In the genomic region with DNA sequence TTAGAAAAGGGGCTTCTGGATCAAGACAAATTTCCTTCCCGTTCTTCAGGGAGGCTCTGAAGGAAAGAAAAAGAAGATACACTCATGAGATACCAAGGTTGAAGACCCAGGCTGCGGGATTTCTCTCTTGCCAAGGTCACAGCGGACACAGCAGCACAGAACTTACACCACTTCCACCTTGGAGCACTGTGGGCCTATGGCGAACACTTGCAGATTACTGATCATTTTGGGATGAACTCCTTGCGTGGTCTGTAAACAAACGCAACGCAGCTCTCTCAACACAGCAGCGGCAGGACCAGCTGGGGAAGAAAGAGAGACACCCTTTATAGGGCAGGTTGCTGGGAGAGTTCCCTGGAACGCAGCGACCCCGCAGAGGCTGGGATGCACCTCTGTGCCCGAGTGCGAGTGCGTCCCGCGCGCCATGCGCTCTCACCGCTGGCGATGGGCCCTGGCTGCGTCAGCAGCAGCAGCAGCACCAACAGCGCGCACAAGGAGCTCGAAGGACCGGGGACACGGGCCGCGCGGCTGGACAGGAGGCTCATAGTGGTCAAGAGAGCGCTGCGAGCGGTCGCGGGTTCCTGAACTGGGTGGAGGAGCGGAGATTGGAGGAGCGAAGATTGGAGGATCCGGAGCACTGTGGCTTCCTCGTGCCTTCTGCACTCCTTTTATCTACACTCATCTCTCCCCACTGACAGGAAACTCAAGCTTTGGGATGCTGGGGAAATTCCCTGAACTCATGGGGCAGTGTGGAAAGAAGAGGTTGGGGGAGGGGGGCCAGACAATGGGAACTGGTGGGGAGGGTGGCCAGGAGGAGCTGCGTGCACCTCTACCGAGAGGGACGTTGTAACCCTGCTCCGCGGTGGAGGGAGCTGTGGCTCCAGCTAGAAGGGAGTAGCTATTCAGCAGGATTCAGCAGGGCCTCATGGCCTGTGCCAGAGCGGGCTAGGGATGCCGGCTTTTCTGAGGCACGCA, we compare ENCODE assay signal across 11 cellular contexts. TPM values are rescaled to one million over a fixed set of nuclear protein-coding genes. Genes with fewer than 3 reads are reported as not detected.
A peak's percentile ranks its signal among the peaks of the same experiment; 100 is the strongest.
DNase-seq lines count a peak whose midpoint lies in the region; ATAC-seq and TF ChIP-seq lines count a peak whose summit lies in the region.
"Had no signal": no experiment of that assay in that cellular context is flagged by ENCODE, and none has a peak within 500 bp of the region (broad histone marks: within the 10 kb centered on the region; RNA-seq: fewer than 3 reads in every experiment).

A gene (minus strand): TSS at position 638 of the 972 bp plus-strand sequence. CDS start 96 bp downstream, at position 542.

- POLR2A ChIA-PET in naive thymus-derived CD8-positive, alpha-beta T cell (lab: Charles Lee), result no interaction called here

- DNase-seq in EH (ENCODE audit: low read depth) (peak; percentile 39), body of pancreas (peak; percentile 20 to 37 (median 30)), left ventricle myocardium superior (peak; percentile 46), osteocyte (ENCODE audit: extremely low spot score, unreplicated experiment) (no peak), NK-92 (lab: John Stamatoyannopoulos, UW; ENCODE audit: unreplicated experiment) (no peak), T-helper 9 cell (no peak), DMS114 treated with DMSO at 0.1 percent for 48 hours (lab: John Stamatoyannopoulos, UW; ENCODE audit: unreplicated experiment) (no peak)
- DNase-seq in naive thymus-derived CD8-positive, alpha-beta T cell, result no peak
- DNase-seq: DND-41, NCI-H2081 treated with DMSO at 0.1 percent for 48 hours had no signal

- H3K4me1 ChIP-seq in body of pancreas, result peaks cover 9% of the 10 kb centered on the region

- intact Hi-C loops in body of pancreas (cut with DNase I) (no loop called here), left ventricle myocardium superior (cut with micrococcal nuclease) (no loop called here)

- peak within 1 kb of the TSS; percentile 69 for H3K4me3 Mint-ChIP-seq in osteocyte (ENCODE audit: unreplicated experiment)
- no peak within 1 kb of the TSS for H3K4me3 Mint-ChIP-seq in naive thymus-derived CD8-positive, alpha-beta T cell

- TF ChIP-seq CTCF in body of pancreas (IDR thresholded peaks at IDR 0.05) (no peak), osteocyte (IDR thresholded peaks at IDR 0.05) (peak; percentile 27)

- no peak within 1 kb of the TSS for H3K4me3 ChIP-seq in body of pancreas

- H3K9me3 ChIP-seq in body of pancreas, result no peaks in the 10 kb centered on the region

- no peak for TF ChIP-seq POLR2A in body of pancreas (IDR thresholded peaks at IDR 0.05)

- no peaks in the 10 kb centered on the region for H3K27me3 ChIP-seq in body of pancreas

- no peak within 1 kb of the TSS for H3K27ac Mint-ChIP-seq in osteocyte (ENCODE audit: unreplicated experiment)
- peak within 1 kb of the TSS in 1 of 10 donors; percentile 59 for H3K27ac Mint-ChIP-seq in naive thymus-derived CD8-positive, alpha-beta T cell

- peaks cover 12% of the 10 kb centered on the region for H3K4me1 Mint-ChIP-seq in osteocyte (ENCODE audit: unreplicated experiment)
- peaks cover 0 to 4% (median 2%) of the 10 kb centered on the region in 4 donors for H3K4me1 Mint-ChIP-seq in naive thymus-derived CD8-positive, alpha-beta T cell

- peaks cover 5% of the 10 kb centered on the region for H3K9me3 Mint-ChIP-seq in osteocyte (ENCODE audit: unreplicated experiment)
- peaks cover 0 to 5% (median 0%) of the 10 kb centered on the region in 9 donors for H3K9me3 Mint-ChIP-seq in naive thymus-derived CD8-positive, alpha-beta T cell

- peaks cover 40% of the 10 kb centered on the region for H3K27me3 Mint-ChIP-seq in osteocyte (ENCODE audit: unreplicated experiment)
- peaks cover 5 to 18% (median 12%) of the 10 kb centered on the region in 5 donors for H3K27me3 Mint-ChIP-seq in naive thymus-derived CD8-positive, alpha-beta T cell

- no peaks in the 10 kb centered on the region for H3K36me3 Mint-ChIP-seq in osteocyte (ENCODE audit: unreplicated experiment)
- no peaks in the 10 kb centered on the region for H3K36me3 Mint-ChIP-seq in naive thymus-derived CD8-positive, alpha-beta T cell

- 14 to 15% methylated on average over 40 to 46 of the region's 46 CpGs for WGBS in body of pancreas, 2 donors

- H3K36me3 ChIP-seq in body of pancreas (replicated peaks in 1 of 2; ENCODE audit: insufficient read depth in 1 of 2, low read depth in 2 of 2), result no peaks in the 10 kb centered on the region

- ATAC-seq in body of pancreas (peak; percentile 64), left ventricle myocardium superior (peak; percentile 53)
- ATAC-seq in naive thymus-derived CD8-positive, alpha-beta T cell, result no peak

- H3K27ac ChIP-seq in body of pancreas, result no peak within 1 kb of the TSS

RNA-seq across cellular contexts. Expression of the gene that starts here (rescaled TPM):
- total RNA-seq in body of pancreas, result not detected
- total RNA-seq in left ventricle myocardium superior, result not detected
- total RNA-seq in osteocyte, result 0.13 and 0.18 TPM in 2 replicates
- total RNA-seq in naive thymus-derived CD8-positive, alpha-beta T cell, result not detected
- not detected for polyA plus RNA-seq in naive thymus-derived CD8-positive, alpha-beta T cell
- total RNA-seq: H4 had no signal

Comparison
In these comparisons a context has a peak if more than half of its experiments do, and no peak if none do; other contexts are left out.
1. Peak in DNase-seq and ATAC-seq in body of pancreas; RNA of the gene not detected or under 1 TPM.
2. Peak in DNase-seq and ATAC-seq in left ventricle myocardium superior; RNA of the gene not detected or under 1 TPM.